Comparison of ENCODE assay signal across 30 cellular contexts in the genomic region with DNA sequence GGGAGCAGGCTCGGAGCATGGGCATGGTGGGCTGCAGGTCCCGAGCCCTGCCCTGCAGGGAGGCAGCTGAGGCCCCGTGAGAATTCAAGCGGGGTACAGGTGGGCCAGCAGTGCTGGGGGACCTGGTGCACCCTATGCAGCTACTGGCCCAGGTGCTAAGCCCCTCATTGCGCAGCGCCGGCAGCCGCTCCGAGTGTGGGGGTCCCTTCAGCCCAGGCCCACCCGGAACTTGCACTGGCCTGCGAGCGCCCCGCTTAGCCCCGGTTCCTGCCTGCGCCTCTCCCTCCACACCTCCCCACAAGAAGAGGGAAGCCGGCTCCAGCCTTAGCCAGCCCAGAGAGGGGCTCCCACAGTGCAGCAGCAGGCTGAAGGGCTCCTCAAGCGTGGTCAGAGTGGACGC.
"Had no signal": no experiment of that assay in that cellular context is flagged by ENCODE, and none has a peak within 500 bp of the region (broad histone marks: within the 10 kb centered on the region; RNA-seq: fewer than 3 reads in every experiment).

No MANE protein-coding gene starts in this region.

- H3K4me3 Mint-ChIP-seq: activated CD4-positive, alpha-beta memory T cell treated with anti-CD3 and anti-CD28 coated beads for 36 hours; activated CD4-positive, alpha-beta T cell treated with anti-CD3 and anti-CD28 coated beads for 36 hours; activated CD4-positive, alpha-beta T cell treated with anti-CD3 and anti-CD28 coated beads, Interleukin-2, amount 10 ng/mL, durations not matched to agents 24 days and 14 days; activated CD8-positive, alpha-beta memory T cell treated with anti-CD3 and anti-CD28 coated beads, Interleukin-2, amount 10 ng/mL, durations not matched to agents 7 days and 5 days; activated CD8-positive, alpha-beta T cell treated with anti-CD3 and anti-CD28 coated beads, Interleukin-2, amount 10 ng/mL, durations not matched to agents 7 days and 5 days; activated naive CD8-positive, alpha-beta T cell; activated T-helper 1 cell treated with anti-CD3 and anti-CD28 coated beads, Interleukin-12 subunit alpha, Interleukin-12 subunit beta, Interleukin-2, Interleukin-4 antibody, amounts not matched to agents 30 ng/mL and 10 ng/mL and 1 ng/mL, durations not matched to agents 14 hours and 24 hours and 36 hours had no signal

- DNase-seq: activated CD4-positive, alpha-beta memory T cell treated with anti-CD3 and anti-CD28 coated beads for 36 hours; activated CD4-positive, alpha-beta T cell treated with anti-CD3 and anti-CD28 coated beads for 36 hours; activated CD4-positive, alpha-beta T cell treated with anti-CD3 and anti-CD28 coated beads, Interleukin-2, amount 10 ng/mL, durations not matched to agents 24 days and 14 days; activated CD4-positive, CD25-positive, alpha-beta regulatory T cell; activated CD4-positive, CD25-positive, alpha-beta regulatory T cell treated with anti-CD3 and anti-CD28 coated beads, Interleukin-2, amount 50 U/mL, for 72 hours; activated CD8-positive, alpha-beta memory T cell treated with anti-CD3 and anti-CD28 coated beads, Interleukin-2, amount 10 ng/mL, durations not matched to agents 7 days and 5 days; activated CD8-positive, alpha-beta memory T cell treated with anti-CD3 and anti-CD28 coated beads, Interleukin-2, amount 50 U/mL, for 4 hours; activated CD8-positive, alpha-beta T cell treated with anti-CD3 and anti-CD28 coated beads, Interleukin-2, amount 10 ng/mL, durations not matched to agents 7 days and 5 days; activated effector memory CD4-positive, alpha-beta T cell treated with anti-CD3 and anti-CD28 coated beads, Interleukin-2, amount 50 U/mL, for 16 hours; activated naive CD4-positive, alpha-beta T cell treated with anti-CD3 and anti-CD28 coated beads, Interleukin-2, amount 50 U/mL, for 16 hours; activated naive CD4-positive, alpha-beta T cell treated with Interleukin-2 at 50 U/mL for 16 hours; activated T-cell treated with anti-CD3 and anti-CD28 coated beads, Interleukin-2, amount 50 U/mL, for 1 hour; activated T-cell treated with anti-CD3 and anti-CD28 coated beads, Interleukin-2, amount 50 U/mL, for 48 hours; amygdala; aorta; body of pancreas; central memory CD4-positive, alpha-beta T cell; cerebellar nuclear complex; colonic mucosa; effector CD8-positive, alpha-beta T cell; esophagus squamous epithelium; foreskin melanocyte; T-helper 2 cell had no signal

- H3K4me1 ChIP-seq: body of pancreas, colonic mucosa, esophagus squamous epithelium, gastroesophageal sphincter had no signal

- H3K27me3 Mint-ChIP-seq: activated CD4-positive, alpha-beta memory T cell treated with anti-CD3 and anti-CD28 coated beads for 36 hours; activated CD4-positive, alpha-beta T cell treated with anti-CD3 and anti-CD28 coated beads for 36 hours; activated CD4-positive, alpha-beta T cell treated with anti-CD3 and anti-CD28 coated beads, Interleukin-2, amount 10 ng/mL, durations not matched to agents 24 days and 14 days; activated CD8-positive, alpha-beta memory T cell treated with anti-CD3 and anti-CD28 coated beads, Interleukin-2, amount 10 ng/mL, durations not matched to agents 7 days and 5 days had no signal

- H3K27ac ChIP-seq: body of pancreas, colonic mucosa, epithelial cell of prostate, esophagus squamous epithelium, gastroesophageal sphincter had no signal

- H3K36me3 Mint-ChIP-seq: activated CD4-positive, alpha-beta memory T cell treated with anti-CD3 and anti-CD28 coated beads for 36 hours; activated CD8-positive, alpha-beta memory T cell treated with anti-CD3 and anti-CD28 coated beads, Interleukin-2, amount 10 ng/mL, durations not matched to agents 7 days and 5 days had no signal

- H3K9me3 ChIP-seq: colonic mucosa, esophagus squamous epithelium had no signal

- H3K9me3 Mint-ChIP-seq: activated CD4-positive, alpha-beta T cell treated with anti-CD3 and anti-CD28 coated beads, Interleukin-2, amount 10 ng/mL, durations not matched to agents 24 days and 14 days; activated T-helper 1 cell treated with anti-CD3 and anti-CD28 coated beads, Interleukin-12 subunit alpha, Interleukin-12 subunit beta, Interleukin-2, Interleukin-4 antibody, amounts not matched to agents 30 ng/mL and 10 ng/mL and 1 ng/mL, durations not matched to agents 14 hours and 24 hours and 36 hours; activated T-helper 2 cell treated with anti-CD3 and anti-CD28 coated beads, Interferon-gamma antibody, Interleukin-2, Interleukin-4, amounts not matched to agents 10 μg/mL and 5 μg/mL and 100 μg/mL, durations not matched to agents 14 hours and 24 hours and 36 hours had no signal

- ATAC-seq: activated CD4-positive, alpha-beta T cell treated with anti-CD3 and anti-CD28 coated beads for 36 hours; activated CD8-positive, alpha-beta memory T cell treated with anti-CD3 and anti-CD28 coated beads, Interleukin-2, amount 10 ng/mL, durations not matched to agents 7 days and 5 days; activated CD8-positive, alpha-beta T cell treated with anti-CD3 and anti-CD28 coated beads, Interleukin-2, amount 10 ng/mL, durations not matched to agents 7 days and 5 days; body of pancreas; gastroesophageal sphincter had no signal

- H3K4me1 Mint-ChIP-seq: activated CD4-positive, alpha-beta T cell treated with anti-CD3 and anti-CD28 coated beads for 36 hours; activated CD4-positive, alpha-beta T cell treated with anti-CD3 and anti-CD28 coated beads, Interleukin-2, amount 10 ng/mL, durations not matched to agents 24 days and 14 days; activated CD8-positive, alpha-beta memory T cell treated with anti-CD3 and anti-CD28 coated beads, Interleukin-2, amount 10 ng/mL, durations not matched to agents 7 days and 5 days had no signal

- H3K36me3 ChIP-seq: colonic mucosa, esophagus squamous epithelium had no signal

- H3K4me3 ChIP-seq: body of pancreas, colonic mucosa, esophagus squamous epithelium, gastroesophageal sphincter had no signal

- FAIRE-seq: endometrium, endothelial cell of umbilical vein had no signal

- H3K27ac Mint-ChIP-seq: activated CD4-positive, alpha-beta memory T cell treated with anti-CD3 and anti-CD28 coated beads for 36 hours; activated CD4-positive, alpha-beta T cell treated with anti-CD3 and anti-CD28 coated beads for 36 hours; activated CD4-positive, alpha-beta T cell treated with anti-CD3 and anti-CD28 coated beads, Interleukin-2, amount 10 ng/mL, durations not matched to agents 24 days and 14 days; activated CD8-positive, alpha-beta memory T cell treated with anti-CD3 and anti-CD28 coated beads, Interleukin-2, amount 10 ng/mL, durations not matched to agents 7 days and 5 days; activated CD8-positive, alpha-beta T cell treated with anti-CD3 and anti-CD28 coated beads, Interleukin-2, amount 10 ng/mL, durations not matched to agents 7 days and 5 days; activated naive CD8-positive, alpha-beta T cell; activated T-helper 1 cell treated with anti-CD3 and anti-CD28 coated beads, Interleukin-12 subunit alpha, Interleukin-12 subunit beta, Interleukin-2, Interleukin-4 antibody, amounts not matched to agents 30 ng/mL and 10 ng/mL and 1 ng/mL, durations not matched to agents 14 hours and 24 hours and 36 hours; activated T-helper 2 cell treated with anti-CD3 and anti-CD28 coated beads, Interferon-gamma antibody, Interleukin-2, Interleukin-4, amounts not matched to agents 10 μg/mL and 5 μg/mL and 100 μg/mL, durations not matched to agents 14 hours and 24 hours and 36 hours had no signal
